Comparison of ENCODE assay signal across 19 cellular contexts in genomic region chr2:72361516-72361915, GRCh38.
"Had no signal": no experiment of that assay in that cellular context is flagged by ENCODE, and none has a peak within 500 bp of the region (broad histone marks: within the 10 kb centered on the region; RNA-seq: fewer than 3 reads in every experiment).

No MANE protein-coding gene starts in this region.

- H3K27ac ChIP-seq: SJCRH30 had no signal

- H3K36me3 ChIP-seq: SJCRH30 had no signal

- H3K4me3 ChIP-seq: SJCRH30 had no signal

- DNase-seq: KBM-7, MM.1S, NCI-H1092 treated with DMSO at 0.1 percent for 48 hours, NCI-H1436, NCI-H187, NCI-H2029, NCI-H2081 treated with DMSO at 0.1 percent for 48 hours, NCI-H2171, NCI-H226, NCI-H446, NCI-H510A, NCI-H524 treated with DMSO at 0.1 percent for 48 hours, NCI-H69, NCI-H774, SHP77 treated with DMSO at 0.1 percent for 48 hours, SJCRH30 had no signal

- H3K27me3 ChIP-seq: SJCRH30 had no signal

- H3K9me3 ChIP-seq: SJCRH30 had no signal

- ATAC-seq: Panc1, Right ventricle myocardium inferior, SK-N-SH treated with all-trans-retinoic acid at 6 μM for 48 hours had no signal

- H3K4me1 ChIP-seq: SJCRH30 had no signal
